In genomic region chr1:117366982-117367768, GRCh38 we compare ENCODE assay signal across 1 cellular context.
TF ChIP-seq lines count a peak whose summit lies in the region.

TSS of gene MAN1A2 (plus strand) at chr1:117367449. CDS start at chr1:117368184, 735 bp downstream.

TF ChIP-seq in K562, 482 proteins besides CTCF, POLR2A, EP300 and RAD21 (continued from another document and continues in another):
- TF ChIP-seq TSHZ1 (CRISPR knock-in tag; IDR thresholded peaks at IDR 0.05) (no peak), SMARCA5 (IDR thresholded peaks at IDR 0.05) (no peak), POLR3G (IDR thresholded peaks at IDR 0.05; ENCODE audit: extremely low read depth, insufficient read length, insufficient replicate concordance) (no peak), SMAD4 (CRISPR knock-in tag; conservative IDR thresholded peaks at IDR 0.05) (peak; percentile 88), EP400 (IDR thresholded peaks at IDR 0.05) (peak; percentile 67; the same call in 1 of the 2 replicates), MXI1 (IDR thresholded peaks at IDR 0.05; ENCODE audit: low read depth, low read length) (0 out of 2 replicates have a peak, but pooled peaks have one; percentile 66), GABPA (tag; conservative IDR thresholded peaks at IDR 0.05; ENCODE audit: low read depth) (peak; percentile 92), PTRF (tag; IDR thresholded peaks at IDR 0.05) (no peak), RNF2 (IDR thresholded peaks at IDR 0.05) (peak; percentile 46; the same call in 1 of the 2 replicates), ATF1 (CRISPR knock-in tag; IDR thresholded peaks at IDR 0.05) (no peak), ATF1 (tag; IDR thresholded peaks at IDR 0.05) (peak; percentile 66), ZNF197 (CRISPR knock-in tag; IDR thresholded peaks at IDR 0.05; ENCODE audit: low read depth) (no peak), SLC30A9 (CRISPR knock-in tag; IDR thresholded peaks at IDR 0.05) (0 out of 2 replicates have a peak, but pooled peaks have one; percentile 57), MXD1 (CRISPR knock-in tag; IDR thresholded peaks at IDR 0.05; ENCODE audit: borderline replicate concordance, poor library complexity, severe bottlenecking) (no peak), NRF1 (conservative IDR thresholded peaks at IDR 0.05 in 1 of 2, IDR thresholded peaks at IDR 0.05 in 1 of 2) (peak; percentile 73 to 79; a peak in 2 of 4 replicates), ATF6 (CRISPR knock-in tag; IDR thresholded peaks at IDR 0.05) (0 out of 2 replicates have a peak, but pooled peaks have one; percentile 61), HEY1 (CRISPR knock-in tag; IDR thresholded peaks at IDR 0.05; ENCODE audit: borderline replicate concordance) (no peak), SMARCC2 (IDR thresholded peaks at IDR 0.05; ENCODE audit: low read depth) (no peak), BRF2 (IDR thresholded peaks at IDR 0.05; ENCODE audit: borderline replicate concordance, insufficient read depth, insufficient read length) (no peak), TCF7L2 (IDR thresholded peaks at IDR 0.05; ENCODE audit: low read depth, low read length) (no peak), NONO (IDR thresholded peaks at IDR 0.05; ENCODE audit: low read depth in 2 of 2, low read length in 1 of 2) (peak; percentile 43 to 55; a peak in 3 of 4 replicates), ZNF354B (CRISPR knock-in tag; IDR thresholded peaks at IDR 0.05) (no peak), SP1 (CRISPR knock-in tag; IDR thresholded peaks at IDR 0.05) (peak; percentile 51; the same call in 1 of the 2 replicates), ELF2 (CRISPR knock-in tag; IDR thresholded peaks at IDR 0.05) (no peak; the same call in 1 of the 2 replicates), CREB3L1 (IDR thresholded peaks at IDR 0.05; ENCODE audit: borderline replicate concordance, low read depth) (peak; percentile 12; the same call in 1 of the 2 replicates), ZFP36 (IDR thresholded peaks at IDR 0.05; ENCODE audit: low read depth, low read length, partially characterized antibody) (peak; percentile 24), NFATC3 (IDR thresholded peaks at IDR 0.05) (no peak), HDGF (IDR thresholded peaks at IDR 0.05) (no peak), CAMTA2 (CRISPR knock-in tag; conservative IDR thresholded peaks at IDR 0.05) (no peak), KDM5B (IDR thresholded peaks at IDR 0.05; ENCODE audit: insufficient replicate concordance, low read depth, low read length) (peak; percentile 69), NFIC (IDR thresholded peaks at IDR 0.05) (peak; percentile 68), E2F3 (CRISPR knock-in tag; IDR thresholded peaks at IDR 0.05) (peak; percentile 68; the same call in 1 of the 2 replicates), NR4A1 (CRISPR knock-in tag; IDR thresholded peaks at IDR 0.05) (no peak), NR4A1 (tag; IDR thresholded peaks at IDR 0.05) (0 out of 2 replicates have a peak, but pooled peaks have one; percentile 36), MAFG (tag; conservative IDR thresholded peaks at IDR 0.05) (no peak), MTA1 (IDR thresholded peaks at IDR 0.05; ENCODE audit: borderline replicate concordance) (no peak), SUPT5H (IDR thresholded peaks at IDR 0.05) (peak; percentile 69), MTA3 (IDR thresholded peaks at IDR 0.05; ENCODE audit: borderline replicate concordance) (peak; percentile 42; the same call in 1 of the 2 replicates), TARDBP (IDR thresholded peaks at IDR 0.05) (0 out of 2 replicates have a peak, but pooled peaks have one; percentile 19), CEBPZ (IDR thresholded peaks at IDR 0.05; ENCODE audit: borderline replicate concordance, low read depth, low read length) (no peak), GATAD2A (IDR thresholded peaks at IDR 0.05) (peak; percentile 79; the same call in 1 of the 2 replicates), E2F6 (IDR thresholded peaks at IDR 0.05; ENCODE audit: borderline replicate concordance in 1 of 2, extremely low read depth in 1 of 2, insufficient read depth in 1 of 2, insufficient read length in 1 of 2, low read depth in 1 of 2, low read length in 1 of 2, poor library complexity in 1 of 2, severe bottlenecking in 1 of 2) (peak; percentile 3 to 41), POLR2G (IDR thresholded peaks at IDR 0.05; ENCODE audit: low read depth, low read length) (peak; percentile 94), JUND (IDR thresholded peaks at IDR 0.05; ENCODE audit: borderline replicate concordance, low read depth, low read length) (no peak), JUND (tag; IDR thresholded peaks at IDR 0.05; ENCODE audit: borderline replicate concordance, low read depth, low read length) (peak; percentile 2; the same call in 1 of the 3 replicates), FOXJ2 (tag; IDR thresholded peaks at IDR 0.05) (no peak), ERF (CRISPR knock-in tag; IDR thresholded peaks at IDR 0.05) (0 out of 2 replicates have a peak, but pooled peaks have one; percentile 44), ARID2 (IDR thresholded peaks at IDR 0.05) (no peak), FOXA3 (CRISPR knock-in tag; conservative IDR thresholded peaks at IDR 0.05 in 1 of 2, IDR thresholded peaks at IDR 0.05 in 1 of 2) (no peak), E4F1 (CRISPR knock-in tag; IDR thresholded peaks at IDR 0.05; ENCODE audit: borderline replicate concordance) (no peak), PML (IDR thresholded peaks at IDR 0.05; ENCODE audit: low read length) (peak; percentile 38; the same call in 1 of the 2 replicates), HMG20B (CRISPR knock-in tag; IDR thresholded peaks at IDR 0.05) (no peak), ZFP1 (CRISPR knock-in tag; IDR thresholded peaks at IDR 0.05) (no peak)
